Comparison of ENCODE assay signal across 9 cellular contexts in genomic region chr1:206703647-206704046, GRCh38. TPM values are rescaled to one million over a fixed set of nuclear protein-coding genes. Genes with fewer than 3 reads are reported as not detected.
DNase-seq lines count a peak whose midpoint lies in the region; ATAC-seq and TF ChIP-seq lines count a peak whose summit lies in the region.
"Had no signal": no experiment of that assay in that cellular context is flagged by ENCODE, and none has a peak within 500 bp of the region (broad histone marks: within the 10 kb centered on the region; RNA-seq: fewer than 3 reads in every experiment).

No MANE protein-coding gene starts in this region.

- peaks cover 3% of the 10 kb centered on the region for H3K4me1 ChIP-seq in prostate gland (replicated peaks)

- DNase-seq in activated naive CD4-positive, alpha-beta T cell treated with anti-CD3 and anti-CD28 coated beads, Interleukin-2, amount 10 ng/mL, durations not matched to agents 7 days and 5 days: peak; percentile 62
- peak in 3 of 4 experiments; percentile 18 to 54 (median 38) for DNase-seq in stimulated activated CD4-positive, alpha-beta T cell treated with anti-CD3 and anti-CD28 coated beads, Interleukin-1b, Interleukin-23, amount 100 ng/mL, for 24 hours (ENCODE audit: low read depth in 4 of 4, low spot score in 1 of 4)
- no peak for DNase-seq in dermis blood vessel endothelial cell
- no peak for DNase-seq in NCI-H146 treated with DMSO at 0.1 percent for 48 hours (lab: John Stamatoyannopoulos, UW; ENCODE audit: unreplicated experiment)
- no peak for DNase-seq in NCI-H526 (lab: John Stamatoyannopoulos, UW)
- no peak for DNase-seq in prostate gland (ENCODE audit: low spot score)
- DNase-seq: foreskin melanocyte had no signal

- ATAC-seq in GM18867 (IDR thresholded peaks at IDR 0.05; ENCODE audit: unreplicated experiment): peak; percentile 45
- peak; percentile 59 for ATAC-seq in HG03460 (IDR thresholded peaks at IDR 0.05; ENCODE audit: unreplicated experiment)

- H3K27ac ChIP-seq in prostate gland: no peak overlapping the region

- no peaks in the 10 kb centered on the region for H3K27me3 ChIP-seq in prostate gland (replicated peaks; ENCODE audit: insufficient read depth)

- no peaks in the 10 kb centered on the region for H3K36me3 ChIP-seq in prostate gland

- 69% methylated on average over 5 of the region's 5 CpGs for WGBS in prostate gland

- H3K9me3 Mint-ChIP-seq in activated naive CD4-positive, alpha-beta T cell treated with anti-CD3 and anti-CD28 coated beads, Interleukin-2, amount 10 ng/mL, durations not matched to agents 7 days and 5 days: no peaks in the 10 kb centered on the region

- TF ChIP-seq POLR2A in prostate gland (IDR thresholded peaks at IDR 0.05): no peak

- H3K27me3 Mint-ChIP-seq in activated naive CD4-positive, alpha-beta T cell treated with anti-CD3 and anti-CD28 coated beads, Interleukin-2, amount 10 ng/mL, durations not matched to agents 7 days and 5 days: no peaks in the 10 kb centered on the region

- no peak for TF ChIP-seq CTCF in prostate gland (IDR thresholded peaks at IDR 0.05)

- H3K4me3 Mint-ChIP-seq in activated naive CD4-positive, alpha-beta T cell treated with anti-CD3 and anti-CD28 coated beads, Interleukin-2, amount 10 ng/mL, durations not matched to agents 7 days and 5 days: peak overlapping the region; percentile 32

- H3K4me3 ChIP-seq in prostate gland: no peak overlapping the region

- H3K27ac Mint-ChIP-seq in activated naive CD4-positive, alpha-beta T cell treated with anti-CD3 and anti-CD28 coated beads, Interleukin-2, amount 10 ng/mL, durations not matched to agents 7 days and 5 days: peak overlapping the region; percentile 67

- H3K36me3 Mint-ChIP-seq in activated naive CD4-positive, alpha-beta T cell treated with anti-CD3 and anti-CD28 coated beads, Interleukin-2, amount 10 ng/mL, durations not matched to agents 7 days and 5 days: peaks cover 1% of the 10 kb centered on the region

- no peaks in the 10 kb centered on the region for H3K9me3 ChIP-seq in prostate gland

- CTCF ChIA-PET in activated naive CD4-positive, alpha-beta T cell treated with anti-CD3 and anti-CD28 coated beads, Interleukin-2, amount 10 ng/mL, durations not matched to agents 7 days and 5 days (lab: Charles Lee): interaction anchor here (0.9 to 3.2 kb wide), 7 partner anchors 15 to 208 kb away, joined by 3 to 15 read pairs (median 4); no protein-coding TSS in a partner anchor

- intact Hi-C loops in prostate gland (cut with DNase I): no loop called here

- H3K4me1 Mint-ChIP-seq in activated naive CD4-positive, alpha-beta T cell treated with anti-CD3 and anti-CD28 coated beads, Interleukin-2, amount 10 ng/mL, durations not matched to agents 7 days and 5 days: peaks cover 71% of the 10 kb centered on the region

RNA-seq across cellular contexts. Expression of gene MAPKAPK2, which starts 18.9 kb away (rescaled TPM):
- total RNA-seq in dermis blood vessel endothelial cell: 33.7 and 50.8 TPM in 2 replicates
- total RNA-seq in prostate gland: 10 to 100 TPM; 27.1 to 67.0 TPM

Comparison
In these comparisons a context has a peak if more than half of its experiments do, and no peak if none do; other contexts are left out.
1. DNase-seq: peak in activated naive CD4-positive, alpha-beta T cell treated with anti-CD3 and anti-CD28 coated beads, Interleukin-2, amount 10 ng/mL, durations not matched to agents 7 days and 5 days (single experiment) and stimulated activated CD4-positive, alpha-beta T cell treated with anti-CD3 and anti-CD28 coated beads, Interleukin-1b, Interleukin-23, amount 100 ng/mL, for 24 hours (3 of 4); none in dermis blood vessel endothelial cell (single experiment), NCI-H146 treated with DMSO at 0.1 percent for 48 hours (single experiment), NCI-H526 (0 of 2) and prostate gland (single experiment).